ENCODE assay signal across 20 cellular contexts in genomic region chr3:52841211-52841980, GRCh38. TPM values are rescaled to one million over a fixed set of nuclear protein-coding genes. Genes with fewer than 3 reads are reported as not detected.
DNase-seq lines count a peak whose midpoint lies in the region; ATAC-seq, FAIRE-seq and TF ChIP-seq lines count a peak whose summit lies in the region.
"Had no signal": no experiment of that assay in that cellular context is flagged by ENCODE, and none has a peak within 500 bp of the region (broad histone marks: within the 10 kb centered on the region; RNA-seq: fewer than 3 reads in every experiment).

No MANE protein-coding gene starts in this region.

- no peaks in the 10 kb centered on the region for H3K9me3 ChIP-seq in kidney (ENCODE audit: control insufficient read depth in 1 of 2, low read length in 2 of 2)
- H3K9me3 ChIP-seq in spleen: no peaks in the 10 kb centered on the region
- H3K9me3 ChIP-seq: BE2C, testis had no signal

- H3K27me3 Mint-ChIP-seq in WTC11 (ENCODE audit: low read depth): no peaks in the 10 kb centered on the region

- FAIRE-seq in kidney (lab: Jason Lieb, UNC): no peak
- FAIRE-seq: bronchial epithelial cell had no signal

- H3K27ac Mint-ChIP-seq in WTC11: peak overlapping the region; percentile 63; the same call in 1 of the 2 replicates
- H3K27ac Mint-ChIP-seq: activated naive CD4-positive, alpha-beta T cell treated with anti-CD3 and anti-CD28 coated beads for 36 hours had no signal

- WGBS in spleen, 5 donors: 91 to 95% (median 95%) methylated on average over 12 of the region's 12 CpGs

- no peak for TF ChIP-seq POLR2A in spleen (IDR thresholded peaks at IDR 0.05)

- CTCF ChIA-PET in WTC11 (lab: Charles Lee): interaction anchor here (0.9 to 1.4 kb wide), 3 partner anchors 49 to 96 kb away, joined by 3 to 4 read pairs (median 3); no protein-coding TSS in a partner anchor

- TF ChIP-seq CTCF in WTC11 (IDR thresholded peaks at IDR 0.05) (no peak), kidney (IDR thresholded peaks at IDR 0.05; ENCODE audit: borderline replicate concordance, extremely low read depth, insufficient read depth) (no peak), spleen (IDR thresholded peaks at IDR 0.05 in 8 of 11, conservative IDR thresholded peaks at IDR 0.05 in 3 of 11) (no peak)

- H3K36me3 ChIP-seq in kidney (ENCODE audit: control insufficient read depth in 1 of 2, insufficient read depth in 2 of 2, low read length in 2 of 2) (peaks cover 19 to 30% of the 10 kb centered on the region in 2 donors), spleen (peaks cover 0 to 86% (median 42%) of the 10 kb centered on the region in 6 donors)
- H3K36me3 ChIP-seq: BE2C had no signal

- ATAC-seq in GM19351 (IDR thresholded peaks at IDR 0.05; ENCODE audit: unreplicated experiment) (peak; percentile 63), WTC11 (no peak), HG02981 (IDR thresholded peaks at IDR 0.05; ENCODE audit: unreplicated experiment) (no peak)
- ATAC-seq: HCT116 had no signal

- H3K4me1 Mint-ChIP-seq in WTC11: no peaks in the 10 kb centered on the region

- peaks cover 10% of the 10 kb centered on the region for H3K36me3 Mint-ChIP-seq in WTC11

- H3K27ac ChIP-seq in kidney (ENCODE audit: low read depth in 2 of 2, low read length in 2 of 2): no peak overlapping the region
- H3K27ac ChIP-seq in spleen: no peak overlapping the region
- no peak overlapping the region for H3K27ac ChIP-seq in substantia nigra (ENCODE audit: low read depth, low read length, poor library complexity, severe bottlenecking)
- H3K27ac ChIP-seq: hepatocyte, testis had no signal

- intact Hi-C loops in kidney (cut with DNase I) (no loop called here), spleen (cut with DNase I; ENCODE audit: low total_unique reads) (no loop called here)

- H3K4me1 ChIP-seq in kidney (ENCODE audit: control insufficient read depth in 1 of 2, insufficient read depth in 1 of 2, low read depth in 1 of 2, low read length in 2 of 2) (peaks cover 0 to 4% of the 10 kb centered on the region in 2 donors), spleen (peaks cover 0 to 65% (median 15%) of the 10 kb centered on the region in 6 donors)
- H3K4me1 ChIP-seq: BE2C had no signal

- H3K27me3 ChIP-seq in spleen (replicated peaks in 1 of 7): no peaks in the 10 kb centered on the region
- H3K27me3 ChIP-seq: BE2C, hepatocyte, testis had no signal

- H3K4me3 Mint-ChIP-seq in WTC11: no peak overlapping the region
- H3K4me3 Mint-ChIP-seq: activated naive CD4-positive, alpha-beta T cell treated with anti-CD3 and anti-CD28 coated beads for 36 hours had no signal

- DNase-seq in WTC11 (ENCODE audit: low spot score) (no peak), kidney (peak; percentile 26), spleen (peak; percentile 41), substantia nigra (lab: John Stamatoyannopoulos, UW) (no peak), activated gamma-delta T cell (lab: John Stamatoyannopoulos, UW) (no peak)
- DNase-seq: activated naive CD4-positive, alpha-beta T cell treated with anti-CD3 and anti-CD28 coated beads for 36 hours; BE2C; DMS 273 treated with DMSO at 0.1 percent for 48 hours; effector CD8-positive, alpha-beta T cell; NCI-H1092 treated with DMSO at 0.1 percent for 48 hours; NCI-H2171 treated with DMSO at 0.1 percent for 48 hours; NK-92 treated with Interleukin-12 subunit alpha and Interleukin-12 subunit beta, amount 100 ng/mL, for 24 hours; stimulated activated CD4-positive, alpha-beta T cell treated with anti-CD3 and anti-CD28 coated beads, Interleukin-2, amount 100 ng/mL, for 24 hours; T-helper 2 cell; testis had no signal

- H3K9me3 Mint-ChIP-seq in WTC11: no peaks in the 10 kb centered on the region
- H3K9me3 Mint-ChIP-seq: activated naive CD4-positive, alpha-beta T cell treated with anti-CD3 and anti-CD28 coated beads for 36 hours had no signal

- H3K4me3 ChIP-seq in kidney (ENCODE audit: low read length in 2 of 2) (no peak overlapping the region), spleen (no peak overlapping the region)
- H3K4me3 ChIP-seq: hepatocyte, testis had no signal

- POLR2A ChIA-PET in WTC11 (lab: Charles Lee): interaction anchor here (0.7 kb wide), 1 partner anchor 15 kb away, joined by 3 read pairs; no protein-coding TSS in a partner anchor

- H3K9ac ChIP-seq in kidney (ENCODE audit: low read length in 2 of 2): no peak overlapping the region

TF ChIP-seq in WTC11, 78 proteins besides CTCF, POLR2A, EP300 and RAD21 (continues in another document):
- TF ChIP-seq FOXP1 (CRISPR knock-in tag; IDR thresholded peaks at IDR 0.05; ENCODE audit: borderline replicate concordance): no peak
- no peak for TF ChIP-seq ZNF121 (CRISPR knock-in tag; IDR thresholded peaks at IDR 0.05)
- TF ChIP-seq, protein P1, sequence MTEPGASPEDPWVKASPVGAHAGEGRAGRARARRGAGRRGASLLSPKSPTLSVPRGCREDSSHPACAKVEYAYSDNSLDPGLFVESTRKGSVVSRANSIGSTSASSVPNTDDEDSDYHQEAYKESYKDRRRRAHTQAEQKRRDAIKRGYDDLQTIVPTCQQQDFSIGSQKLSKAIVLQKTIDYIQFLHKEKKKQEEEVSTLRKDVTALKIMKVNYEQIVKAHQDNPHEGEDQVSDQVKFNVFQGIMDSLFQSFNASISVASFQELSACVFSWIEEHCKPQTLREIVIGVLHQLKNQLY (CRISPR knock-in tag; IDR thresholded peaks at IDR 0.05): no peak
- TF ChIP-seq STAT6 (CRISPR knock-in tag; conservative IDR thresholded peaks at IDR 0.05; ENCODE audit: low read depth): no peak
- TF ChIP-seq, protein P2, sequence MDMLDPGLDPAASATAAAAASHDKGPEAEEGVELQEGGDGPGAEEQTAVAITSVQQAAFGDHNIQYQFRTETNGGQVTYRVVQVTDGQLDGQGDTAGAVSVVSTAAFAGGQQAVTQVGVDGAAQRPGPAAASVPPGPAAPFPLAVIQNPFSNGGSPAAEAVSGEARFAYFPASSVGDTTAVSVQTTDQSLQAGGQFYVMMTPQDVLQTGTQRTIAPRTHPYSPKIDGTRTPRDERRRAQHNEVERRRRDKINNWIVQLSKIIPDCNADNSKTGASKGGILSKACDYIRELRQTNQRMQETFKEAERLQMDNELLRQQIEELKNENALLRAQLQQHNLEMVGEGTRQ (CRISPR knock-in tag; IDR thresholded peaks at IDR 0.05): no peak
- TF ChIP-seq, protein P3, sequence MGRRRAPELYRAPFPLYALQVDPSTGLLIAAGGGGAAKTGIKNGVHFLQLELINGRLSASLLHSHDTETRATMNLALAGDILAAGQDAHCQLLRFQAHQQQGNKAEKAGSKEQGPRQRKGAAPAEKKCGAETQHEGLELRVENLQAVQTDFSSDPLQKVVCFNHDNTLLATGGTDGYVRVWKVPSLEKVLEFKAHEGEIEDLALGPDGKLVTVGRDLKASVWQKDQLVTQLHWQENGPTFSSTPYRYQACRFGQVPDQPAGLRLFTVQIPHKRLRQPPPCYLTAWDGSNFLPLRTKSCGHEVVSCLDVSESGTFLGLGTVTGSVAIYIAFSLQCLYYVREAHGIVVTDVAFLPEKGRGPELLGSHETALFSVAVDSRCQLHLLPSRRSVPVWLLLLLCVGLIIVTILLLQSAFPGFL (CRISPR knock-in tag; IDR thresholded peaks at IDR 0.05; ENCODE audit: borderline replicate concordance): no peak

RNA-seq across cellular contexts. Expression of gene MUSTN1, which starts 6.6 kb away (rescaled TPM):
- total RNA-seq in WTC11 (2021): 2.7 to 4.2 TPM (median 3.3 TPM) in 3 replicates
- total RNA-seq in kidney: 18.6 TPM
- 47.8 TPM for polyA plus RNA-seq in kidney (ENCODE audit: insufficient read depth, low read depth, low replicate concordance)
- total RNA-seq in spleen: 1 to 10 TPM in 5 of 7 donors, not detected in 2; 2.5 to 6.8 (median 3.4) TPM
- polyA plus RNA-seq in spleen: 10 to 100 TPM; 10.0 to 17.8 (median 16.1) TPM
- total RNA-seq: bronchial epithelial cell had no signal

RNA-seq across cellular contexts. Expression of gene ITIH4, which starts 10.9 kb away (rescaled TPM):
- 2.4 to 6.2 TPM (median 3.9 TPM) in 3 replicates for total RNA-seq in WTC11 (2021)
- total RNA-seq in kidney: 15.4 TPM
- 12.9 TPM for polyA plus RNA-seq in kidney (ENCODE audit: insufficient read depth, low read depth, low replicate concordance)
- total RNA-seq in spleen: 10 to 100 TPM in 6 of 7 donors, 1 to 10 TPM in 1; 9.9 to 27.4 (median 20.1) TPM
- 10 to 100 TPM; 10.4 to 54.2 (median 30.3) TPM for polyA plus RNA-seq in spleen

RNA-seq across cellular contexts. Expression of gene ITIH3, which starts 46.8 kb away (rescaled TPM):
- total RNA-seq in WTC11 (2021): 0.23 to 0.37 TPM (median 0.25 TPM) in 3 replicates
- total RNA-seq in kidney: 2.3 TPM
- 2.1 TPM for polyA plus RNA-seq in kidney (ENCODE audit: insufficient read depth, low read depth, low replicate concordance)
- total RNA-seq in spleen: 10 to 100 TPM in 6 of 7 donors, 1 to 10 TPM in 1; 8.0 to 53.7 (median 17.6) TPM
- polyA plus RNA-seq in spleen: 10 to 100 TPM; 12.4 to 44.4 (median 15.2) TPM
- total RNA-seq: activated naive CD4-positive, alpha-beta T cell treated with anti-CD3 and anti-CD28 coated beads for 36 hours; bronchial epithelial cell had no signal

RNA-seq across cellular contexts. Expression of gene STIMATE, which starts 56.0 kb away (rescaled TPM):
- total RNA-seq in WTC11 (2021) (27.1 to 35.5 TPM (median 28.4 TPM) in 3 replicates), kidney (21.4 TPM), spleen (10 to 100 TPM; 20.3 to 65.6 (median 40.6) TPM)
- polyA plus RNA-seq in kidney (ENCODE audit: insufficient read depth, low read depth, low replicate concordance) (23.3 TPM), spleen (10 to 100 TPM in 1 of 3 donors, 1 to 10 TPM in 2; 4.0 to 12.8 (median 5.5) TPM)

Comparison
In these comparisons a context has a peak if more than half of its experiments do, and no peak if none do; other contexts are left out.
1. DNase-seq: peak in kidney (single experiment) and spleen (single experiment); none in WTC11 (single experiment), substantia nigra (0 of 49) and activated gamma-delta T cell (single experiment).